In the genomic region with DNA sequence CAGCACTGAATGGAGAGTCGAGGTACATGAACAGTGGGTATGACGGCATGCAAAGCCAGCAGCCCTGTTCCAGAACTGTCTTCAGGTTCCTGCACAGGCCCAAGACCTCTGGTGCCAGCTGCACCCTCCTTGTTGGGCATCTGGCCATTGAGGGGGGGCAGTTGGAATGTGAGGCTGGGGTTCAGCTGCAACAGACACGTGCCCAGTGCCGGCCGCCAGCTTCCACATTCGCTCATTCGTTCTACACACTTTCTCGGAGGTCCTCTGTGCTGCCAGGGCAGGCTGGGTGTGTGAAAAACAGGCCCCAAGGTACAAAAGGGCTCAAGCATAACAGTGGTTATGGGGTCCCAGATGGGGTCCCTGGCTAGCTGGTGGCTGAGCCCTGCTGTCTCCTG, we compare ENCODE assay signal across 19 cellular contexts.
"Had no signal": no experiment of that assay in that cellular context is flagged by ENCODE, and none has a peak within 500 bp of the region (broad histone marks: within the 10 kb centered on the region; RNA-seq: fewer than 3 reads in every experiment).

No MANE protein-coding gene starts in this region.

- FAIRE-seq: islet of Langerhans had no signal

- DNase-seq: activated CD4-positive, alpha-beta T cell treated with anti-CD3 and anti-CD28 coated beads for 48 hours; activated CD4-positive, CD25-positive, alpha-beta regulatory T cell; activated CD8-positive, alpha-beta T cell treated with anti-CD3 and anti-CD28 coated beads, Interleukin-2, amount 10 ng/mL, durations not matched to agents 7 days and 5 days; activated gamma-delta T cell treated with Interleukin-2 at 50 U/mL for 16 hours; naive thymus-derived CD8-positive, alpha-beta T cell; retina; stimulated activated CD4-positive, alpha-beta T cell treated with anti-CD3 and anti-CD28 coated beads, Interleukin-12 subunit alpha, Interleukin-12 subunit beta, amount 100 ng/mL, for 4 hours; stimulated activated CD4-positive, alpha-beta T cell treated with anti-CD3 and anti-CD28 coated beads, Interleukin-2, amount 100 ng/mL, for 24 hours; stimulated activated naive CD8-positive, alpha-beta T cell treated with anti-CD3 and anti-CD28 coated beads, Interleukin-15, Interleukin-2, amounts not matched to agents 100 U/mL and 50 U/mL, for 24 hours had no signal

- H3K4me2 ChIP-seq: hepatocyte had no signal

- H3K27ac Mint-ChIP-seq: activated CD8-positive, alpha-beta T cell treated with anti-CD3 and anti-CD28 coated beads, Interleukin-2, amount 10 ng/mL, durations not matched to agents 7 days and 5 days; activated naive CD4-positive, alpha-beta T cell treated with anti-CD3 and anti-CD28 coated beads, Interleukin-2, amount 50 U/mL, for 72 hours; activated T-helper 1 cell treated with anti-CD3 and anti-CD28 coated beads, Interleukin-12 subunit alpha, Interleukin-12 subunit beta, Interleukin-2, Interleukin-4 antibody, amounts not matched to agents 30 ng/mL and 10 ng/mL and 1 ng/mL, durations not matched to agents 14 hours and 24 hours and 36 hours; naive thymus-derived CD8-positive, alpha-beta T cell; T-cell had no signal

- H3K36me3 ChIP-seq: left lung, tibial nerve had no signal

- ATAC-seq: activated CD8-positive, alpha-beta T cell treated with anti-CD3 and anti-CD28 coated beads, Interleukin-2, amount 10 ng/mL, durations not matched to agents 7 days and 5 days; activated naive CD4-positive, alpha-beta T cell treated with anti-CD3 and anti-CD28 coated beads, Interleukin-2, amount 50 U/mL, for 72 hours; foreskin keratinocyte; left lung; naive thymus-derived CD8-positive, alpha-beta T cell; stimulated activated naive CD8-positive, alpha-beta T cell treated with anti-CD3 and anti-CD28 coated beads, Interleukin-15, Interleukin-2, amounts not matched to agents 100 U/mL and 50 U/mL, for 24 hours; T-cell had no signal

- H3K27ac ChIP-seq: dorsolateral prefrontal cortex, foreskin keratinocyte, hepatocyte, left lung, SK-N-MC, tibial nerve had no signal

- H3K36me3 Mint-ChIP-seq: T-cell had no signal

- H3K4me1 Mint-ChIP-seq: naive thymus-derived CD8-positive, alpha-beta T cell; T-cell had no signal

- H3K27me3 ChIP-seq: foreskin keratinocyte, hepatocyte had no signal

- H3K4me3 ChIP-seq: dorsolateral prefrontal cortex, hepatocyte, left lung, SK-N-MC, tibial nerve had no signal

- H2AFZ ChIP-seq: hepatocyte had no signal

- H3K4me3 Mint-ChIP-seq: activated CD8-positive, alpha-beta T cell treated with anti-CD3 and anti-CD28 coated beads, Interleukin-2, amount 10 ng/mL, durations not matched to agents 7 days and 5 days; activated T-helper 1 cell treated with anti-CD3 and anti-CD28 coated beads, Interleukin-12 subunit alpha, Interleukin-12 subunit beta, Interleukin-2, Interleukin-4 antibody, amounts not matched to agents 30 ng/mL and 10 ng/mL and 1 ng/mL, durations not matched to agents 14 hours and 24 hours and 36 hours; naive thymus-derived CD8-positive, alpha-beta T cell; T-cell had no signal

- H3K79me2 ChIP-seq: hepatocyte had no signal

- H3K4me1 ChIP-seq: foreskin keratinocyte, left lung had no signal
